8 cellular contexts compared by ENCODE assay signal in the genomic region with DNA sequence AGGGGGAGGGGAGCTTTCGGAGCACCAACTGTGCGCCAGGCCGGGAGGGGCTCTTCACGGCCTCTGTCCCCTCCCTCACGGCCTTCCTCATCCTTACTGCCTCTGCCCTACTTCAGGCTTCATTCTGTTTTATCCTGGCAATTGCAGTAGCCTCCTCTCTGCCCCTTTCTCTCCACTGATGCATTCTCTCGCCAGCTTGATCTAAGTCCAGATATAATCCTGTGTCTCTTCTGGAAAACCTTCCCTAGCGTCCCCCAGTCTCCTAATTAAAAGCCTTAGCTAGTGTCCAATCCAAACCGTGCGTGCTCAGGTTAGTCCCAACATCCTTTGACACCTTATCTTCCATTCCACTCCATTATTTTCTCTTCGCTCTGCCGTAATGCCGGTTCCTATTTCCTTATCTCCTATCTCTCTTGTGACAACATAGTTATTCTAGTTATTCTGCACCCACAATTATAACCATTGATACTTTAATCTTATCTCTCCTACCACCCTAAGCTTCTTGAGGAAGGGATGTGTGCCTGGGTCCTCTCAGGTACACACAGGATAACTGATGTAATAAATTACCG. TPM values are rescaled to one million over a fixed set of nuclear protein-coding genes. Genes with fewer than 3 reads are reported as not detected.
DNase-seq lines count a peak whose midpoint lies in the region; ATAC-seq, FAIRE-seq and TF ChIP-seq lines count a peak whose summit lies in the region.

No MANE protein-coding gene starts in this region.

- H3K4me1 Mint-ChIP-seq in activated naive CD8-positive, alpha-beta T cell treated with anti-CD3 and anti-CD28 coated beads, Interleukin-2, amount 10 ng/mL, durations not matched to agents 7 days and 5 days, result peaks cover 37% of the 10 kb centered on the region

- peaks cover 10% of the 10 kb centered on the region for H3K36me3 Mint-ChIP-seq in activated naive CD8-positive, alpha-beta T cell treated with anti-CD3 and anti-CD28 coated beads, Interleukin-2, amount 10 ng/mL, durations not matched to agents 7 days and 5 days

- DNase-seq in BE2C (no peak), right lobe of liver (no peak), upper lobe of left lung (no peak), GM19239 (ENCODE audit: insufficient read length, low spot score) (no peak), activated gamma-delta T cell treated with Interleukin-2 at 50 U/mL for 16 hours (no peak)
- DNase-seq in activated naive CD8-positive, alpha-beta T cell treated with anti-CD3 and anti-CD28 coated beads, Interleukin-2, amount 10 ng/mL, durations not matched to agents 7 days and 5 days, result no peak

- H3K9me3 ChIP-seq in BE2C, result no peaks in the 10 kb centered on the region
- no peaks in the 10 kb centered on the region for H3K9me3 ChIP-seq in right lobe of liver
- H3K9me3 ChIP-seq in upper lobe of left lung, result no peaks in the 10 kb centered on the region

- peak overlapping the region; percentile 66 for H3K27ac Mint-ChIP-seq in activated naive CD8-positive, alpha-beta T cell treated with anti-CD3 and anti-CD28 coated beads, Interleukin-2, amount 10 ng/mL, durations not matched to agents 7 days and 5 days

- 12% methylated on average over 8 of the region's 13 CpGs for WGBS in right lobe of liver (ENCODE audit: insufficient coverage, low coverage, low lambda C conversion rate, missing lambda C conversion rate)
- WGBS in upper lobe of left lung, 2 donors, result 10 to 15% methylated on average over 13 of the region's 13 CpGs

- POLR2A ChIA-PET in activated naive CD8-positive, alpha-beta T cell treated with anti-CD3 and anti-CD28 coated beads, Interleukin-2, amount 10 ng/mL, durations not matched to agents 7 days and 5 days (lab: Charles Lee), result interaction anchor here (0.6 to 4.2 kb wide), 12 partner anchors 12 to 376 kb away, joined by 3 to 74 read pairs (median 4); partner anchors contain the start of genes ALDOA, CD2BP2, DCTPP1 and SEPTIN1

- ATAC-seq in HG03196 (IDR thresholded peaks at IDR 0.05; ENCODE audit: unreplicated experiment), result peak; percentile 11
- peak; percentile 1 for ATAC-seq in activated naive CD8-positive, alpha-beta T cell treated with anti-CD3 and anti-CD28 coated beads, Interleukin-2, amount 10 ng/mL, durations not matched to agents 7 days and 5 days (ENCODE audit: low read depth)
- ATAC-seq in right lobe of liver, result no peak
- no peak for ATAC-seq in upper lobe of left lung (ENCODE audit: low FRiP score in 2 of 2)
- no peak for ATAC-seq in HG03175 (IDR thresholded peaks at IDR 0.05; ENCODE audit: unreplicated experiment)

- TF ChIP-seq POLR2A in right lobe of liver (IDR thresholded peaks at IDR 0.05) (no peak), upper lobe of left lung (IDR thresholded peaks at IDR 0.05) (no peak)

- H3K36me3 ChIP-seq in BE2C (peaks cover 25% of the 10 kb centered on the region), right lobe of liver (peaks cover 0 to 4% (median 0%) of the 10 kb centered on the region in 4 donors), upper lobe of left lung (peaks cover 0 to 18% (median 10%) of the 10 kb centered on the region in 4 donors)

- H3K4me3 ChIP-seq in BE2C (ENCODE audit: low read depth, low read length), result peak overlapping the region; percentile 90
- H3K4me3 ChIP-seq in right lobe of liver, result peak overlapping the region; percentile 80 to 96 (median 82)
- peak overlapping the region; percentile 62 to 95 (median 89) for H3K4me3 ChIP-seq in upper lobe of left lung

- peak overlapping the region in 2 of 3 donors; percentile 59 to 67 for H3K27ac ChIP-seq in right lobe of liver
- peak overlapping the region; percentile 56 to 84 (median 72) for H3K27ac ChIP-seq in upper lobe of left lung

- peak overlapping the region; percentile 94 for H3K4me3 Mint-ChIP-seq in activated naive CD8-positive, alpha-beta T cell treated with anti-CD3 and anti-CD28 coated beads, Interleukin-2, amount 10 ng/mL, durations not matched to agents 7 days and 5 days

- no peaks in the 10 kb centered on the region for H3K9me3 Mint-ChIP-seq in activated naive CD8-positive, alpha-beta T cell treated with anti-CD3 and anti-CD28 coated beads, Interleukin-2, amount 10 ng/mL, durations not matched to agents 7 days and 5 days

- FAIRE-seq in GM19239 (lab: Jason Lieb, UNC), result no peak

- no peak for TF ChIP-seq CTCF in BE2C (IDR thresholded peaks at IDR 0.05; ENCODE audit: low read depth, low read length)
- no peak for TF ChIP-seq CTCF in right lobe of liver (IDR thresholded peaks at IDR 0.05)
- no peak for TF ChIP-seq CTCF in upper lobe of left lung (IDR thresholded peaks at IDR 0.05)

- no peak for TF ChIP-seq EP300 in upper lobe of left lung (IDR thresholded peaks at IDR 0.05)

- H3K4me1 ChIP-seq in BE2C (peaks cover 12% of the 10 kb centered on the region), right lobe of liver (peaks cover 0 to 23% (median under 1%) of the 10 kb centered on the region in 4 donors), upper lobe of left lung (peaks cover 17 to 51% (median 22%) of the 10 kb centered on the region in 4 donors)

- intact Hi-C loops in right lobe of liver (cut with DNase I), result no loop called here

- H3K27me3 Mint-ChIP-seq in activated naive CD8-positive, alpha-beta T cell treated with anti-CD3 and anti-CD28 coated beads, Interleukin-2, amount 10 ng/mL, durations not matched to agents 7 days and 5 days, result no peaks in the 10 kb centered on the region

- H3K27me3 ChIP-seq in BE2C, result no peaks in the 10 kb centered on the region
- H3K27me3 ChIP-seq in right lobe of liver, result no peaks in the 10 kb centered on the region
- no peaks in the 10 kb centered on the region for H3K27me3 ChIP-seq in upper lobe of left lung

RNA-seq across cellular contexts. Expression of gene ZNF48, which starts 0.9 kb away (rescaled TPM):
- 66.7 TPM for polyA plus RNA-seq in BE2C (2012; ENCODE audit: insufficient read depth, insufficient read length, low read depth)
- 10 to 100 TPM; 14.4 to 15.5 TPM for total RNA-seq in activated naive CD8-positive, alpha-beta T cell treated with anti-CD3 and anti-CD28 coated beads, Interleukin-2, amount 10 ng/mL, durations not matched to agents 7 days and 5 days
- total RNA-seq in right lobe of liver, result 1 to 10 TPM; 2.9 to 4.3 (median 3.9) TPM
- total RNA-seq in upper lobe of left lung, result 10 to 100 TPM in 3 of 6 donors, 1 to 10 TPM in 3; 6.8 to 29.2 (median 10.9) TPM

RNA-seq across cellular contexts. Expression of gene ZNF771, which starts 11.3 kb away (rescaled TPM):
- polyA plus RNA-seq in BE2C (2012; ENCODE audit: insufficient read depth, insufficient read length, low read depth), result 15.6 TPM
- total RNA-seq in activated naive CD8-positive, alpha-beta T cell treated with anti-CD3 and anti-CD28 coated beads, Interleukin-2, amount 10 ng/mL, durations not matched to agents 7 days and 5 days, result 1 to 10 TPM; 4.8 to 5.6 TPM
- total RNA-seq in right lobe of liver, result 10 to 100 TPM in 3 of 6 experiments, 1 to 10 TPM in 3; 3.9 to 11.3 (median 9.6) TPM
- total RNA-seq in upper lobe of left lung, result 10 to 100 TPM in 2 of 6 donors, 1 to 10 TPM in 4; 5.2 to 12.3 (median 7.2) TPM

RNA-seq across cellular contexts. Expression of gene SEPTIN1, which starts 13.7 kb away (rescaled TPM):
- polyA plus RNA-seq in BE2C (2012; ENCODE audit: insufficient read depth, insufficient read length, low read depth), result 2.3 TPM
- total RNA-seq in activated naive CD8-positive, alpha-beta T cell treated with anti-CD3 and anti-CD28 coated beads, Interleukin-2, amount 10 ng/mL, durations not matched to agents 7 days and 5 days, result 100 to 1,000 TPM; 293 to 318 TPM
- total RNA-seq in right lobe of liver, result 1 to 10 TPM in 3 of 6 experiments, under 1 TPM in 3; 0.12 to 1.7 (median 0.93) TPM
- 10 to 100 TPM in 1 of 6 donors, 1 to 10 TPM in 5; 3.5 to 13.6 (median 7.1) TPM for total RNA-seq in upper lobe of left lung

RNA-seq across cellular contexts. Expression of gene MYL11, which starts 21.5 kb away (rescaled TPM):
- 2.4 TPM for polyA plus RNA-seq in BE2C (2012; ENCODE audit: insufficient read depth, insufficient read length, low read depth)
- 1 to 10 TPM in 1 of 2 experiments, not detected in 1; 1.7 TPM for total RNA-seq in activated naive CD8-positive, alpha-beta T cell treated with anti-CD3 and anti-CD28 coated beads, Interleukin-2, amount 10 ng/mL, durations not matched to agents 7 days and 5 days
- 1 to 10 TPM in 1 of 6 experiments, not detected in 5; 1.4 TPM for total RNA-seq in right lobe of liver
- total RNA-seq in upper lobe of left lung, result 1 to 10 TPM in 1 of 6 donors, not detected in 5; 1.6 TPM

RNA-seq across cellular contexts. Expression of gene TBC1D10B, which starts 25.8 kb away (rescaled TPM):
- 96.8 TPM for polyA plus RNA-seq in BE2C (2012; ENCODE audit: insufficient read depth, insufficient read length, low read depth)
- 10 to 100 TPM; 63.6 to 69.8 TPM for total RNA-seq in activated naive CD8-positive, alpha-beta T cell treated with anti-CD3 and anti-CD28 coated beads, Interleukin-2, amount 10 ng/mL, durations not matched to agents 7 days and 5 days
- total RNA-seq in right lobe of liver (10 to 100 TPM in 3 of 6 experiments, 1 to 10 TPM in 3; 7.9 to 12.3 (median 10.6) TPM), upper lobe of left lung (10 to 100 TPM; 31.1 to 71.2 (median 40.3) TPM)

Comparison
In these comparisons a context has a peak if more than half of its experiments do, and no peak if none do; other contexts are left out.
1. ATAC-seq: peak in HG03196 (single experiment) and activated naive CD8-positive, alpha-beta T cell treated with anti-CD3 and anti-CD28 coated beads, Interleukin-2, amount 10 ng/mL, durations not matched to agents 7 days and 5 days (single experiment); none in right lobe of liver (0 of 4), upper lobe of left lung (0 of 2) and HG03175 (single experiment).
2. RNA of gene SEPTIN1, which starts 13.7 kb away (total RNA-seq): 293 to 318 TPM in activated naive CD8-positive, alpha-beta T cell treated with anti-CD3 and anti-CD28 coated beads, Interleukin-2, amount 10 ng/mL, durations not matched to agents 7 days and 5 days; 3.5 to 13.6 TPM in upper lobe of left lung and 0.12 to 1.7 TPM in right lobe of liver; every median in the first group is over 10 times any median in the second.
3. Peak in every context shown above with its lines, with median percentiles within 50 percentile points of each other: H3K4me3 ChIP-seq.